29 cellular contexts compared by ENCODE assay signal in genomic region chr10:35674843-35675242, GRCh38.
"Had no signal": no experiment of that assay in that cellular context is flagged by ENCODE, and none has a peak within 500 bp of the region (broad histone marks: within the 10 kb centered on the region; RNA-seq: fewer than 3 reads in every experiment).

No MANE protein-coding gene starts in this region.

- FAIRE-seq: endometrium, endothelial cell of umbilical vein, frontal cortex had no signal

- H3K27me3 ChIP-seq: adrenal gland, body of pancreas, colonic mucosa had no signal

- H3K36me3 ChIP-seq: adrenal gland, colonic mucosa had no signal

- H3K4me3 ChIP-seq: adrenal gland, body of pancreas, colonic mucosa had no signal

- DNase-seq: activated CD4-positive, alpha-beta memory T cell treated with anti-CD3 and anti-CD28 coated beads for 36 hours; activated CD4-positive, alpha-beta T cell treated with anti-CD3 and anti-CD28 coated beads for 36 hours; activated CD4-positive, alpha-beta T cell treated with anti-CD3 and anti-CD28 coated beads, Interleukin-2, amount 10 ng/mL, durations not matched to agents 24 days and 14 days; activated CD4-positive, CD25-positive, alpha-beta regulatory T cell; activated CD4-positive, CD25-positive, alpha-beta regulatory T cell treated with anti-CD3 and anti-CD28 coated beads, Interleukin-2, amount 50 U/mL, for 72 hours; activated CD8-positive, alpha-beta memory T cell treated with anti-CD3 and anti-CD28 coated beads, Interleukin-2, amount 10 ng/mL, durations not matched to agents 7 days and 5 days; activated CD8-positive, alpha-beta memory T cell treated with anti-CD3 and anti-CD28 coated beads, Interleukin-2, amount 50 U/mL, for 4 hours; activated CD8-positive, alpha-beta T cell treated with anti-CD3 and anti-CD28 coated beads, Interleukin-2, amount 10 ng/mL, durations not matched to agents 7 days and 5 days; activated effector memory CD4-positive, alpha-beta T cell treated with anti-CD3 and anti-CD28 coated beads, Interleukin-2, amount 50 U/mL, for 16 hours; activated naive CD4-positive, alpha-beta T cell treated with anti-CD3 and anti-CD28 coated beads for 36 hours; activated naive CD8-positive, alpha-beta T cell treated with anti-CD3 and anti-CD28 coated beads for 36 hours; activated naive CD8-positive, alpha-beta T cell treated with anti-CD3 and anti-CD28 coated beads, Interleukin-2, amount 50 U/mL, for 24 hours; activated T-cell treated with anti-CD3 and anti-CD28 coated beads, Interleukin-2, amount 50 U/mL, for 1 hour; activated T-cell treated with anti-CD3 and anti-CD28 coated beads, Interleukin-2, amount 50 U/mL, for 48 hours; adrenal gland; amygdala; aorta; body of pancreas; central memory CD4-positive, alpha-beta T cell; cerebellar nuclear complex; colonic mucosa; effector CD8-positive, alpha-beta T cell; foreskin fibroblast; head of caudate nucleus; T-helper 2 cell had no signal

- H3K4me1 ChIP-seq: adrenal gland, body of pancreas, colonic mucosa had no signal

- H3K27ac ChIP-seq: adrenal gland, body of pancreas, colonic mucosa, epithelial cell of prostate had no signal

- ATAC-seq: activated CD4-positive, alpha-beta T cell treated with anti-CD3 and anti-CD28 coated beads for 36 hours; activated CD8-positive, alpha-beta memory T cell treated with anti-CD3 and anti-CD28 coated beads, Interleukin-2, amount 10 ng/mL, durations not matched to agents 7 days and 5 days; activated CD8-positive, alpha-beta T cell treated with anti-CD3 and anti-CD28 coated beads, Interleukin-2, amount 10 ng/mL, durations not matched to agents 7 days and 5 days; activated naive CD8-positive, alpha-beta T cell treated with anti-CD3 and anti-CD28 coated beads, Interleukin-2, amount 50 U/mL, for 24 hours; body of pancreas had no signal

- H3K9me3 ChIP-seq: adrenal gland, body of pancreas, colonic mucosa had no signal
